9 cellular contexts compared by ENCODE assay signal in genomic region chr16:49462989-49463371, GRCh38.
DNase-seq lines count a peak whose midpoint lies in the region; ATAC-seq and TF ChIP-seq lines count a peak whose summit lies in the region.
"Had no signal": no experiment of that assay in that cellular context is flagged by ENCODE, and none has a peak within 500 bp of the region (broad histone marks: within the 10 kb centered on the region; RNA-seq: fewer than 3 reads in every experiment).

No MANE protein-coding gene starts in this region.

- POLR2A ChIA-PET in CD8-positive, alpha-beta T cell (lab: Charles Lee): interaction anchor here (1.4 kb wide), 1 partner anchor 12 kb away, joined by 4 read pairs; no protein-coding TSS in a partner anchor

- H3K27me3 ChIP-seq in CD8-positive, alpha-beta T cell (ENCODE audit: insufficient read depth, low read length): no peaks in the 10 kb centered on the region

- peak overlapping the region; percentile 94 for H3K27ac Mint-ChIP-seq in CD8-positive, alpha-beta T cell

- CTCF ChIA-PET in CD8-positive, alpha-beta T cell (lab: Charles Lee): interaction anchor here (1.5 kb wide), 1 partner anchor 14 kb away, joined by 3 read pairs; no protein-coding TSS in a partner anchor

- H3K9me3 ChIP-seq in CD8-positive, alpha-beta T cell (ENCODE audit: low read length): no peaks in the 10 kb centered on the region

- no peaks in the 10 kb centered on the region for H3K36me3 Mint-ChIP-seq in CD8-positive, alpha-beta T cell

- ATAC-seq in CD8-positive, alpha-beta T cell: peak; percentile 10
- peak; percentile 34 for ATAC-seq in GM21447 (IDR thresholded peaks at IDR 0.05; ENCODE audit: unreplicated experiment)

- peak in 2 of 7 experiments; percentile 11 to 51 for DNase-seq in CD8-positive, alpha-beta T cell
- DNase-seq in NCI-H748 treated with DMSO at 0.1 percent for 48 hours (lab: John Stamatoyannopoulos, UW) (peak; percentile 35), germinal center (ENCODE audit: low spot score) (peak; percentile 27), DMS114 treated with DMSO at 0.1 percent for 48 hours (lab: John Stamatoyannopoulos, UW; ENCODE audit: unreplicated experiment) (no peak), globus pallidus (ENCODE audit: low spot score) (no peak), DMS153 (lab: John Stamatoyannopoulos, UW) (no peak)
- no peak for DNase-seq in stimulated activated CD4-positive, alpha-beta T cell treated with anti-CD3 and anti-CD28 coated beads, Interleukin-4, amount 100 ng/mL, for 4 hours
- DNase-seq: Calu3 had no signal

- peak overlapping the region; percentile 32 for H3K4me3 Mint-ChIP-seq in CD8-positive, alpha-beta T cell

- intact Hi-C loops in CD8-positive, alpha-beta T cell (cut with DNase I, micrococcal nuclease): loop anchor here (1.0 to 10.0 kb wide), 3 partner anchors 22 to 1082 kb away; partner anchors contain the start of gene NKD1 (in 1 of the 2)

- peak overlapping the region; percentile 10 for H3K4me3 ChIP-seq in CD8-positive, alpha-beta T cell (ENCODE audit: low read depth, low read length)

- H3K9me3 Mint-ChIP-seq in CD8-positive, alpha-beta T cell: no peaks in the 10 kb centered on the region

- TF ChIP-seq CTCF in CD8-positive, alpha-beta T cell (IDR thresholded peaks at IDR 0.05): no peak

- no peaks in the 10 kb centered on the region for H3K36me3 ChIP-seq in CD8-positive, alpha-beta T cell (ENCODE audit: insufficient read depth, low read length)

- peaks cover 51% of the 10 kb centered on the region for H3K4me1 Mint-ChIP-seq in CD8-positive, alpha-beta T cell (ENCODE audit: low read depth)

- no peaks in the 10 kb centered on the region for H3K27me3 Mint-ChIP-seq in CD8-positive, alpha-beta T cell (ENCODE audit: low read depth)

- peaks cover 52% of the 10 kb centered on the region for H3K4me1 ChIP-seq in CD8-positive, alpha-beta T cell (ENCODE audit: insufficient read depth, low read length)

- peak overlapping the region; percentile 34 for H3K27ac ChIP-seq in CD8-positive, alpha-beta T cell (ENCODE audit: low read depth, low read length)

Comparison
In these comparisons a context has a peak if more than half of its experiments do, and no peak if none do; other contexts are left out.
1. DNase-seq: peak in NCI-H748 treated with DMSO at 0.1 percent for 48 hours (single experiment) and germinal center (single experiment); none in DMS114 treated with DMSO at 0.1 percent for 48 hours (single experiment), globus pallidus (single experiment), stimulated activated CD4-positive, alpha-beta T cell treated with anti-CD3 and anti-CD28 coated beads, Interleukin-4, amount 100 ng/mL, for 4 hours (0 of 2) and DMS153 (single experiment).